ENCODE assay signal across 27 cellular contexts in genomic region chr19:7689165-7689564, GRCh38. TPM values are rescaled to one million over a fixed set of nuclear protein-coding genes. Genes with fewer than 3 reads are reported as not detected.
"Had no signal": no experiment of that assay in that cellular context is flagged by ENCODE, and none has a peak within 500 bp of the region (broad histone marks: within the 10 kb centered on the region; RNA-seq: fewer than 3 reads in every experiment).

No MANE protein-coding gene starts in this region.

- DNase-seq: colonic mucosa; effector CD8-positive, alpha-beta T cell; endodermal cell; foreskin fibroblast; gastrocnemius medialis; head of caudate nucleus; left ventricle myocardium superior; lower lobe of right lung; nucleus accumbens; ovary; retina; sigmoid colon; stimulated activated CD4-positive, alpha-beta T cell treated with anti-CD3 and anti-CD28 coated beads, Interleukin-2, amount 100 ng/mL, for 48 hours; stimulated activated naive CD4-positive, alpha-beta T cell; stomach; thyroid gland; trophoblast cell had no signal

- FAIRE-seq: keratinocyte had no signal

- H3K4me3 ChIP-seq: colonic mucosa, gastrocnemius medialis, lower lobe of right lung, ovary, sigmoid colon, stomach, thyroid gland had no signal

- ATAC-seq: esophagus mucosa; gastrocnemius medialis; left ventricle myocardium superior; lower lobe of right lung; natural killer cell treated with Interleukin-12 subunit alpha and Interleukin-12 subunit beta and Interleukin-15 and Interleukin-18, amount 100 ng/mL, for 72 hours had no signal

- H3K9me3 ChIP-seq: colonic mucosa, gastrocnemius medialis, lower lobe of right lung, ovary, sigmoid colon, stomach, thyroid gland had no signal

- H3K4me1 ChIP-seq: colonic mucosa, gastrocnemius medialis, lower lobe of right lung, sigmoid colon, stomach, thyroid gland had no signal

- H3K36me3 ChIP-seq: colonic mucosa, ovary, thyroid gland had no signal

- H3K27ac ChIP-seq: colonic mucosa, epithelial cell of prostate, gastrocnemius medialis, lower lobe of right lung, ovary, sigmoid colon, stomach, thyroid gland had no signal

- H3K27me3 ChIP-seq: colonic mucosa, ovary, thyroid gland had no signal

RNA-seq across cellular contexts. Expression of gene MCEMP1, which starts 12.3 kb away (rescaled TPM):
- total RNA-seq: chondrocyte; endodermal cell; glomerular endothelial cell; natural killer cell treated with Interleukin-12 subunit alpha and Interleukin-12 subunit beta and Interleukin-15 and Interleukin-18, amount 100 ng/mL, for 72 hours; neural crest cell; pulmonary artery endothelial cell; skeletal muscle tissue; temporal lobe had no signal
- polyA plus RNA-seq: keratinocyte had no signal

RNA-seq across cellular contexts. Expression of gene FCER2, which starts 12.8 kb away (rescaled TPM):
- total RNA-seq: chondrocyte, endodermal cell, gastrocnemius medialis, glomerular endothelial cell, neural crest cell, pulmonary artery endothelial cell, thyroid gland had no signal
- polyA plus RNA-seq: keratinocyte had no signal

RNA-seq across cellular contexts. Expression of gene RETN, which starts 20.3 kb away (rescaled TPM):
- total RNA-seq: chondrocyte; colonic mucosa; endodermal cell; esophagus mucosa; glomerular endothelial cell; left ventricle myocardium superior; natural killer cell treated with Interleukin-12 subunit alpha and Interleukin-12 subunit beta and Interleukin-15 and Interleukin-18, amount 100 ng/mL, for 72 hours; neural crest cell; pulmonary artery endothelial cell; sigmoid colon; thyroid gland had no signal
- polyA plus RNA-seq: keratinocyte had no signal

RNA-seq across cellular contexts. Expression of gene CLEC4G, which starts 42.7 kb away (rescaled TPM):
- total RNA-seq: chondrocyte; endodermal cell; esophagus mucosa; glomerular endothelial cell; natural killer cell treated with Interleukin-12 subunit alpha and Interleukin-12 subunit beta and Interleukin-15 and Interleukin-18, amount 100 ng/mL, for 72 hours; neural crest cell; pulmonary artery endothelial cell had no signal
- polyA plus RNA-seq: keratinocyte had no signal
